In the genomic region with DNA sequence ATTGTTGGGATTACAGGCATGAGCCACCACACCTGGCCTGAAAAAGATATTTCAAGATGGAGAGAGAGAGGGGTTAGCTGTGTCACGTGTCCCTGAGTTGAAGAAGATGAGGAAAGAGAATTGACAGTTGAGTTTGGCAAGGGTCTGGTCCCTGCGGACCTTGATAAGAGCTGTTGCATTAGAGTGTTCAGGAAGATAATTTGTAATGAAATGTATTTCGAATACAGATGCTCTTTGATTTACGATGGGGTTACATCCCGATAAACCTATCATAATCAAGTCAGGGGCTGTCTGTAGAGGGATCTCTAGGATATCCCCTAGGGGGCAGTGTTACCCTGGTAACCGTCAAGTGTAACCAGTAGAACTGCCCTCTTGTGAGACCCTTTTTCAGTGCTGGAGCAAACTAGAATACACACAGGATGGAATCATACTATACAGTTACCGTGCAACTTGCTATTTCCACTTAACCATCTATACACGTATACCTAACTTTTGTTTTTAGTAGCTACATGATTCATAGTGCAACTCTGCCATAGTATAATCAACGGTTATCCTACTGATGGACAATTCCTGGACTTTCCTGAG, we compare ENCODE assay signal across 7 cellular contexts. TPM values are rescaled to one million over a fixed set of nuclear protein-coding genes. Genes with fewer than 3 reads are reported as not detected.
A peak's percentile ranks its signal among the peaks of the same experiment; 100 is the strongest.
DNase-seq lines count a peak whose midpoint lies in the region; ATAC-seq, FAIRE-seq and TF ChIP-seq lines count a peak whose summit lies in the region.

No MANE protein-coding gene starts in this region.

- dilution Hi-C loops in endothelial cell of umbilical vein (cut with MboI; ENCODE audit: extremely low pct_ligation_motif_present, low sequenced_read_pairs): no loop called here

- H3K36me3 Mint-ChIP-seq in HFFc6 (ENCODE audit: low read depth): peaks cover 14% of the 10 kb centered on the region
- H3K36me3 Mint-ChIP-seq in activated CD4-positive, alpha-beta T cell treated with anti-CD3 and anti-CD28 coated beads, Interleukin-2, amount 10 ng/mL, durations not matched to agents 7 days and 5 days (ENCODE audit: low read depth): peaks cover 6% of the 10 kb centered on the region
- peaks cover 0 to 8% (median 3%) of the 10 kb centered on the region in 5 donors for H3K36me3 Mint-ChIP-seq in naive thymus-derived CD4-positive, alpha-beta T cell

- no peak for TF ChIP-seq POLR2A in endothelial cell of umbilical vein (IDR thresholded peaks at IDR 0.05; ENCODE audit: low read depth, low read length)

- H3K36me3 ChIP-seq in endothelial cell of umbilical vein (ENCODE audit: control insufficient read depth in 2 of 2, extremely low read depth in 1 of 2, insufficient read depth in 2 of 2, low read length in 2 of 2): no peaks in the 10 kb centered on the region
- peaks cover 0 to 11% (median 0%) of the 10 kb centered on the region in 3 experiments for H3K36me3 ChIP-seq in naive thymus-derived CD4-positive, alpha-beta T cell (ENCODE audit: control insufficient read depth in 2 of 3, insufficient read depth in 3 of 3, low read length in 3 of 3)
- H3K36me3 ChIP-seq in upper lobe of right lung: no peaks in the 10 kb centered on the region

- H3K27me3 ChIP-seq in endothelial cell of umbilical vein (ENCODE audit: control insufficient read depth in 2 of 2, insufficient read depth in 2 of 2, low read length in 2 of 2) (no peaks in the 10 kb centered on the region), upper lobe of right lung (no peaks in the 10 kb centered on the region)
- H3K27me3 ChIP-seq in naive thymus-derived CD4-positive, alpha-beta T cell (ENCODE audit: control insufficient read depth in 2 of 2, insufficient read depth in 2 of 2, low read length in 2 of 2): no peaks in the 10 kb centered on the region

- H3K79me2 ChIP-seq in endothelial cell of umbilical vein (ENCODE audit: control insufficient read depth, insufficient read depth, low read length): peaks cover 22% of the 10 kb centered on the region

- POLR2A ChIA-PET in activated CD4-positive, alpha-beta T cell treated with anti-CD3 and anti-CD28 coated beads, Interleukin-2, amount 10 ng/mL, durations not matched to agents 7 days and 5 days (lab: Charles Lee): interaction anchor here (0.6 kb wide), 1 partner anchor 24 kb away, joined by 5 read pairs; no protein-coding TSS in a partner anchor
- POLR2A ChIA-PET in endothelial cell of umbilical vein (lab: Charles Lee): no interaction called here
- POLR2A ChIA-PET in naive thymus-derived CD4-positive, alpha-beta T cell (lab: Charles Lee): interaction anchor here (1.0 to 4.0 kb wide), 3 partner anchors 13 to 32 kb away, joined by 4 to 33 read pairs (median 17); partner anchors contain the start of gene ECSIT

- no peak overlapping the region for H3K27ac ChIP-seq in endothelial cell of umbilical vein (ENCODE audit: insufficient read depth, low read depth, low read length)
- no peak overlapping the region for H3K27ac ChIP-seq in naive thymus-derived CD4-positive, alpha-beta T cell (ENCODE audit: low read depth, low read length)
- no peak overlapping the region for H3K27ac ChIP-seq in upper lobe of right lung

- no peak overlapping the region for H3K4me3 ChIP-seq in endothelial cell of umbilical vein (replicated peaks in 1 of 3; ENCODE audit: insufficient read depth in 1 of 3, low read depth in 1 of 3, low read length in 3 of 3)
- no peak overlapping the region for H3K4me3 ChIP-seq in naive thymus-derived CD4-positive, alpha-beta T cell (ENCODE audit: low read length)
- H3K4me3 ChIP-seq in upper lobe of right lung: peak overlapping the region; percentile 93

- H3K9me1 ChIP-seq in endothelial cell of umbilical vein (replicated peaks; ENCODE audit: control insufficient read depth, extremely low read depth, insufficient read depth, low read length): no peaks in the 10 kb centered on the region

- no peaks in the 10 kb centered on the region for H3K9me3 Mint-ChIP-seq in HFFc6
- no peaks in the 10 kb centered on the region for H3K9me3 Mint-ChIP-seq in activated CD4-positive, alpha-beta T cell treated with anti-CD3 and anti-CD28 coated beads, Interleukin-2, amount 10 ng/mL, durations not matched to agents 7 days and 5 days
- no peaks in the 10 kb centered on the region for H3K9me3 Mint-ChIP-seq in naive thymus-derived CD4-positive, alpha-beta T cell

- H3K4me3 Mint-ChIP-seq in HFFc6: peak overlapping the region; percentile 77
- H3K4me3 Mint-ChIP-seq in activated CD4-positive, alpha-beta T cell treated with anti-CD3 and anti-CD28 coated beads, Interleukin-2, amount 10 ng/mL, durations not matched to agents 7 days and 5 days: peak overlapping the region; percentile 70
- peak overlapping the region; percentile 73 to 98 (median 84) for H3K4me3 Mint-ChIP-seq in naive thymus-derived CD4-positive, alpha-beta T cell

- DNase-seq in GDM1 (lab: John Stamatoyannopoulos, UW): peak; percentile 62
- DNase-seq in HFFc6: peak; percentile 68
- peak; percentile 27 for DNase-seq in NCI-H510A (lab: John Stamatoyannopoulos, UW)
- peak; percentile 81 for DNase-seq in activated CD4-positive, alpha-beta T cell treated with anti-CD3 and anti-CD28 coated beads, Interleukin-2, amount 10 ng/mL, durations not matched to agents 7 days and 5 days
- peak; percentile 78 for DNase-seq in endothelial cell of umbilical vein (ENCODE audit: low read depth, low spot score)
- DNase-seq in naive thymus-derived CD4-positive, alpha-beta T cell: peak in 8 of 9 donors; percentile 48 to 79 (median 76)
- no peak for DNase-seq in upper lobe of right lung

- intact Hi-C loops in endothelial cell of umbilical vein (cut with micrococcal nuclease): loop anchor here (5.0 kb wide), 1 partner anchor 137 kb away; no protein-coding TSS in a partner anchor
- intact Hi-C loops in naive thymus-derived CD4-positive, alpha-beta T cell (cut with micrococcal nuclease): loop anchor here (1.0 to 5.0 kb wide), 5 partner anchors 18 to 252 kb away; partner anchors contain the start of gene ZNF440 (in 1 of the 2)
- intact Hi-C loops in upper lobe of right lung (cut with DNase I): no loop called here

- H4K20me1 ChIP-seq in endothelial cell of umbilical vein (replicated peaks; ENCODE audit: control insufficient read depth, extremely low read depth, insufficient read depth, low read length): no peaks in the 10 kb centered on the region

- CTCF ChIA-PET in activated CD4-positive, alpha-beta T cell treated with anti-CD3 and anti-CD28 coated beads, Interleukin-2, amount 10 ng/mL, durations not matched to agents 7 days and 5 days (lab: Charles Lee): interaction anchor here (0.6 to 1.6 kb wide), 16 partner anchors 9 to 199 kb away, joined by 3 to 7 read pairs (median 4); partner anchors contain the start of gene ZNF627
- CTCF ChIA-PET in endothelial cell of umbilical vein (lab: Charles Lee): interaction anchor here (0.5 to 2.1 kb wide), 9 partner anchors 18 to 428 kb away, joined by 3 to 8 read pairs (median 5); no protein-coding TSS in a partner anchor
- CTCF ChIA-PET in naive thymus-derived CD4-positive, alpha-beta T cell (lab: Charles Lee): interaction anchor here (0.6 to 1.8 kb wide), 10 partner anchors 10 to 916 kb away, joined by 3 to 9 read pairs (median 4); no protein-coding TSS in a partner anchor

- peaks cover 30% of the 10 kb centered on the region for H3K4me1 Mint-ChIP-seq in HFFc6 (ENCODE audit: low read depth)
- peaks cover 40% of the 10 kb centered on the region for H3K4me1 Mint-ChIP-seq in activated CD4-positive, alpha-beta T cell treated with anti-CD3 and anti-CD28 coated beads, Interleukin-2, amount 10 ng/mL, durations not matched to agents 7 days and 5 days
- H3K4me1 Mint-ChIP-seq in naive thymus-derived CD4-positive, alpha-beta T cell: peaks cover 32 to 55% (median 41%) of the 10 kb centered on the region in 7 donors

- TF ChIP-seq CTCF in HFFc6 (IDR thresholded peaks at IDR 0.05): peak; percentile 90
- TF ChIP-seq CTCF in endothelial cell of umbilical vein (IDR thresholded peaks at IDR 0.05; ENCODE audit: extremely low read depth in 1 of 2, insufficient read depth in 1 of 2, low read depth in 1 of 2, low read length in 2 of 2): peak; percentile 66 to 72
- TF ChIP-seq CTCF in upper lobe of right lung (IDR thresholded peaks at IDR 0.05): peak; percentile 85

- H3K9me3 ChIP-seq in endothelial cell of umbilical vein (replicated peaks; ENCODE audit: control insufficient read depth, insufficient read depth, low read length) (no peaks in the 10 kb centered on the region), upper lobe of right lung (no peaks in the 10 kb centered on the region)
- no peaks in the 10 kb centered on the region for H3K9me3 ChIP-seq in naive thymus-derived CD4-positive, alpha-beta T cell (ENCODE audit: control insufficient read depth in 2 of 3, low read length in 3 of 3)

- BruUV-seq in endothelial cell of umbilical vein (replicated peaks; lab: Mats Ljungman, UMichigan): no TSS peak

- FAIRE-seq in endothelial cell of umbilical vein (lab: Jason Lieb, UNC): peak; percentile 84

- H3K27me3 Mint-ChIP-seq in HFFc6 (ENCODE audit: insufficient read depth): peaks cover 4% of the 10 kb centered on the region
- H3K27me3 Mint-ChIP-seq in activated CD4-positive, alpha-beta T cell treated with anti-CD3 and anti-CD28 coated beads, Interleukin-2, amount 10 ng/mL, durations not matched to agents 7 days and 5 days: no peaks in the 10 kb centered on the region
- H3K27me3 Mint-ChIP-seq in naive thymus-derived CD4-positive, alpha-beta T cell: no peaks in the 10 kb centered on the region

- peaks cover 9% of the 10 kb centered on the region for H3K4me1 ChIP-seq in endothelial cell of umbilical vein (ENCODE audit: control insufficient read depth, extremely low read depth, insufficient read depth, low read length)
- H3K4me1 ChIP-seq in naive thymus-derived CD4-positive, alpha-beta T cell (ENCODE audit: control insufficient read depth in 2 of 2, insufficient read depth in 2 of 2, low read length in 2 of 2): peaks cover 16 to 19% of the 10 kb centered on the region in 2 donors
- peaks cover 17% of the 10 kb centered on the region for H3K4me1 ChIP-seq in upper lobe of right lung

- H3K9ac ChIP-seq in endothelial cell of umbilical vein (replicated peaks; ENCODE audit: extremely low read depth, insufficient read depth, low read length): no peak overlapping the region

- H3K27ac Mint-ChIP-seq in HFFc6: peak overlapping the region; percentile 62
- H3K27ac Mint-ChIP-seq in activated CD4-positive, alpha-beta T cell treated with anti-CD3 and anti-CD28 coated beads, Interleukin-2, amount 10 ng/mL, durations not matched to agents 7 days and 5 days: peak overlapping the region; percentile 78
- H3K27ac Mint-ChIP-seq in naive thymus-derived CD4-positive, alpha-beta T cell: peak overlapping the region; percentile 39 to 94 (median 78)

- ATAC-seq in naive thymus-derived CD4-positive, alpha-beta T cell: peak; percentile 65
- peak; percentile 74 for ATAC-seq in upper lobe of right lung

- no peak overlapping the region for H2AFZ ChIP-seq in endothelial cell of umbilical vein (ENCODE audit: low read depth, low read length)

- H3K4me2 ChIP-seq in endothelial cell of umbilical vein (ENCODE audit: insufficient read depth, low read length): no peak overlapping the region

RNA-seq across cellular contexts. Expression of gene ELOF1, which starts 1.5 kb away (rescaled TPM):
- total RNA-seq in HFFc6 (2021; fragmentation: NEBNext Ultra II Directional; extraction: Animal tissue kit (Norgen Biotek cat#: 25700)): 10 to 100 TPM; 72.3 to 85.5 (median 78.7) TPM
- total RNA-seq in activated CD4-positive, alpha-beta T cell treated with anti-CD3 and anti-CD28 coated beads, Interleukin-2, amount 10 ng/mL, durations not matched to agents 7 days and 5 days: 10 to 100 TPM; 52.2 to 53.9 TPM
- 39.4 and 49.9 TPM in 2 replicates for total RNA-seq in endothelial cell of umbilical vein
- 80.2 and 92.6 TPM in 2 replicates for polyA plus RNA-seq in endothelial cell of umbilical vein
- polyA plus RNA-seq in endothelial cell of umbilical vein (2011; cell fraction: cytosol; rRNA removed): 62.7 and 66.4 TPM in 2 replicates
- 21.7 and 29.1 TPM in 2 replicates for polyA plus RNA-seq in endothelial cell of umbilical vein (2011; cell fraction: nucleus; rRNA removed)
- 52.9 and 56.2 TPM in 2 replicates for polyA plus RNA-seq in endothelial cell of umbilical vein (2012)
- 28.1 and 28.4 TPM in 2 replicates for polyA minus RNA-seq in endothelial cell of umbilical vein
- 29.0 TPM for polyA minus RNA-seq in endothelial cell of umbilical vein (2011; cell fraction: cytosol; rRNA and poly(A)+ RNA removed)
- 7.7 and 8.8 TPM in 2 replicates for polyA minus RNA-seq in endothelial cell of umbilical vein (2011; cell fraction: nucleus; rRNA and poly(A)+ RNA removed)
- total RNA-seq in naive thymus-derived CD4-positive, alpha-beta T cell: 10 to 100 TPM; 34.0 to 59.8 (median 41.9) TPM
- polyA plus RNA-seq in naive thymus-derived CD4-positive, alpha-beta T cell: 10 to 100 TPM; 80.0 to 95.5 TPM
- 44.3 TPM for total RNA-seq in upper lobe of right lung

RNA-seq across cellular contexts. Expression of gene ACP5, which starts 16.9 kb away (rescaled TPM):
- 1 to 10 TPM; 1.5 to 2.8 (median 2.3) TPM for total RNA-seq in HFFc6 (2021; fragmentation: NEBNext Ultra II Directional; extraction: Animal tissue kit (Norgen Biotek cat#: 25700))
- total RNA-seq in activated CD4-positive, alpha-beta T cell treated with anti-CD3 and anti-CD28 coated beads, Interleukin-2, amount 10 ng/mL, durations not matched to agents 7 days and 5 days: 10 to 100 TPM; 27.5 to 33.9 TPM
- total RNA-seq in endothelial cell of umbilical vein (not detected in 2 replicates), upper lobe of right lung (429 TPM)
- polyA plus RNA-seq in endothelial cell of umbilical vein: 0.84 and 1.3 TPM in 2 replicates
- polyA plus RNA-seq in endothelial cell of umbilical vein (2011; cell fraction: cytosol; rRNA removed): 0.35 and 0.47 TPM in 2 replicates
- 0.11 and 0.85 TPM in 2 replicates for polyA plus RNA-seq in endothelial cell of umbilical vein (2011; cell fraction: nucleus; rRNA removed)
- polyA plus RNA-seq in endothelial cell of umbilical vein (2012): 0.88 and 1.1 TPM in 2 replicates
- polyA minus RNA-seq in endothelial cell of umbilical vein: 0.62 and 3.5 TPM in 2 replicates
- polyA minus RNA-seq in endothelial cell of umbilical vein (2011; cell fraction: cytosol; rRNA and poly(A)+ RNA removed): not detected
- not detected in 2 replicates for polyA minus RNA-seq in endothelial cell of umbilical vein (2011; cell fraction: nucleus; rRNA and poly(A)+ RNA removed)
- 10 to 100 TPM; 17.4 to 29.6 (median 23.9) TPM for total RNA-seq in naive thymus-derived CD4-positive, alpha-beta T cell
- polyA plus RNA-seq in naive thymus-derived CD4-positive, alpha-beta T cell: 10 to 100 TPM; 14.7 to 21.5 TPM

RNA-seq across cellular contexts. Expression of gene CNN1, which starts 21.8 kb away (rescaled TPM):
- 1 to 10 TPM; 6.5 to 9.3 (median 8.0) TPM for total RNA-seq in HFFc6 (2021; fragmentation: NEBNext Ultra II Directional; extraction: Animal tissue kit (Norgen Biotek cat#: 25700))
- not detected for total RNA-seq in activated CD4-positive, alpha-beta T cell treated with anti-CD3 and anti-CD28 coated beads, Interleukin-2, amount 10 ng/mL, durations not matched to agents 7 days and 5 days
- total RNA-seq in endothelial cell of umbilical vein (not detected in 2 replicates), upper lobe of right lung (27.3 TPM)
- 0.76 and 1.0 TPM in 2 replicates for polyA plus RNA-seq in endothelial cell of umbilical vein
- 0.61 and 0.68 TPM in 2 replicates for polyA plus RNA-seq in endothelial cell of umbilical vein (2011; cell fraction: cytosol; rRNA removed)
- polyA plus RNA-seq in endothelial cell of umbilical vein (2011; cell fraction: nucleus; rRNA removed): 0.32 and 0.39 TPM in 2 replicates
- 0.16 and 0.57 TPM in 2 replicates for polyA plus RNA-seq in endothelial cell of umbilical vein (2012)
- polyA minus RNA-seq in endothelial cell of umbilical vein: 0.32 and 0.38 TPM in 2 replicates
- polyA minus RNA-seq in endothelial cell of umbilical vein (2011; cell fraction: cytosol; rRNA and poly(A)+ RNA removed): not detected
- not detected in 2 replicates for polyA minus RNA-seq in endothelial cell of umbilical vein (2011; cell fraction: nucleus; rRNA and poly(A)+ RNA removed)
- not detected for total RNA-seq in naive thymus-derived CD4-positive, alpha-beta T cell
- not detected for polyA plus RNA-seq in naive thymus-derived CD4-positive, alpha-beta T cell

RNA-seq across cellular contexts. Expression of gene ECSIT, which starts 31.6 kb away (rescaled TPM):
- total RNA-seq in HFFc6 (2021; fragmentation: NEBNext Ultra II Directional; extraction: Animal tissue kit (Norgen Biotek cat#: 25700)): 10 to 100 TPM; 17.5 to 24.9 (median 19.9) TPM
- 10 to 100 TPM; 21.6 to 28.8 TPM for total RNA-seq in activated CD4-positive, alpha-beta T cell treated with anti-CD3 and anti-CD28 coated beads, Interleukin-2, amount 10 ng/mL, durations not matched to agents 7 days and 5 days
- total RNA-seq in endothelial cell of umbilical vein (32.4 and 36.7 TPM in 2 replicates), upper lobe of right lung (44.8 TPM)
- 47.2 and 54.0 TPM in 2 replicates for polyA plus RNA-seq in endothelial cell of umbilical vein
- polyA plus RNA-seq in endothelial cell of umbilical vein (2011; cell fraction: cytosol; rRNA removed): 48.2 and 50.9 TPM in 2 replicates
- 40.3 and 48.2 TPM in 2 replicates for polyA plus RNA-seq in endothelial cell of umbilical vein (2011; cell fraction: nucleus; rRNA removed)
- 25.2 and 29.2 TPM in 2 replicates for polyA plus RNA-seq in endothelial cell of umbilical vein (2012)
- 39.8 and 43.5 TPM in 2 replicates for polyA minus RNA-seq in endothelial cell of umbilical vein
- polyA minus RNA-seq in endothelial cell of umbilical vein (2011; cell fraction: cytosol; rRNA and poly(A)+ RNA removed): 43.4 TPM
- polyA minus RNA-seq in endothelial cell of umbilical vein (2011; cell fraction: nucleus; rRNA and poly(A)+ RNA removed): 7.8 and 9.1 TPM in 2 replicates
- 10 to 100 TPM; 25.8 to 50.3 (median 32.5) TPM for total RNA-seq in naive thymus-derived CD4-positive, alpha-beta T cell
- polyA plus RNA-seq in naive thymus-derived CD4-positive, alpha-beta T cell: 10 to 100 TPM; 36.0 to 46.2 TPM

RNA-seq across cellular contexts. Expression of gene ZNF627, which starts 36.8 kb away (rescaled TPM):
- 1 to 10 TPM; 5.7 to 8.7 (median 7.5) TPM for total RNA-seq in HFFc6 (2021; fragmentation: NEBNext Ultra II Directional; extraction: Animal tissue kit (Norgen Biotek cat#: 25700))
- total RNA-seq in activated CD4-positive, alpha-beta T cell treated with anti-CD3 and anti-CD28 coated beads, Interleukin-2, amount 10 ng/mL, durations not matched to agents 7 days and 5 days: 1 to 10 TPM; 4.6 to 4.7 TPM
- total RNA-seq in endothelial cell of umbilical vein (9.7 and 11.2 TPM in 2 replicates), upper lobe of right lung (11.6 TPM)
- polyA plus RNA-seq in endothelial cell of umbilical vein: 5.6 and 5.9 TPM in 2 replicates
- 5.5 and 5.8 TPM in 2 replicates for polyA plus RNA-seq in endothelial cell of umbilical vein (2011; cell fraction: cytosol; rRNA removed)
- 8.0 and 8.8 TPM in 2 replicates for polyA plus RNA-seq in endothelial cell of umbilical vein (2011; cell fraction: nucleus; rRNA removed)
- 8.8 and 9.3 TPM in 2 replicates for polyA plus RNA-seq in endothelial cell of umbilical vein (2012)
- polyA minus RNA-seq in endothelial cell of umbilical vein: 11.5 and 14.3 TPM in 2 replicates
- 4.1 TPM for polyA minus RNA-seq in endothelial cell of umbilical vein (2011; cell fraction: cytosol; rRNA and poly(A)+ RNA removed)
- polyA minus RNA-seq in endothelial cell of umbilical vein (2011; cell fraction: nucleus; rRNA and poly(A)+ RNA removed): 5.0 and 8.7 TPM in 2 replicates
- 10 to 100 TPM in 3 of 5 experiments, 1 to 10 TPM in 2; 5.2 to 15.4 (median 12.3) TPM for total RNA-seq in naive thymus-derived CD4-positive, alpha-beta T cell
- 10 to 100 TPM; 10.7 to 12.3 TPM for polyA plus RNA-seq in naive thymus-derived CD4-positive, alpha-beta T cell

Comparison
In these comparisons a context has a peak if more than half of its experiments do, and no peak if none do; other contexts are left out.
1. RNA of gene ACP5, which starts 16.9 kb away (total RNA-seq): 429 TPM in upper lobe of right lung (single experiment); 27.5 to 33.9 TPM in activated CD4-positive, alpha-beta T cell treated with anti-CD3 and anti-CD28 coated beads, Interleukin-2, amount 10 ng/mL, durations not matched to agents 7 days and 5 days, 17.4 to 29.6 TPM in naive thymus-derived CD4-positive, alpha-beta T cell, 1.5 to 2.8 TPM in HFFc6 and not detected in endothelial cell of umbilical vein; every median in the first group is over 10 times any median in the second.
2. Peak in every context shown above with its lines, with median percentiles within 50 percentile points of each other: H3K27ac Mint-ChIP-seq, H3K4me3 Mint-ChIP-seq and CTCF ChIP-seq.